In the genomic region with DNA sequence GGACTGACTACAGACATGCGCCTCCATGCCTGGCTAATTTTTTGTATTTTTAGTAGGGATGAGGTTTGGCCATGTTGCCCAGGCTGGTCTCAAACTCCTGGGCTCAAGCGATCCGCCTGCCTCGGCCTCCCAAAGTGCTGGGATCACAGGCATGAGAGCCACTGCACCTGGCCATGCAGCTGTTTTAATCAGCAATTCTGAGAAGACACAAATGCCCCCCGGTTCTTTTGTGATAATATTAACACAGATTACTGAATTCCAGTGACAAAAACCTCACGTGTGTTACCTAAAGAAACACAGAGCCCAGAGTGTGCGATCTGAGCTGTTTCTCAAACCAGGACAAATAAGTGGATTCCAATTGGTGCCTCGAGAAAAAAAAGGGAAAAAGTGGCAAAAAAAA, we compare ENCODE assay signal across 16 cellular contexts.
"Had no signal": no experiment of that assay in that cellular context is flagged by ENCODE, and none has a peak within 500 bp of the region (broad histone marks: within the 10 kb centered on the region; RNA-seq: fewer than 3 reads in every experiment).

No MANE protein-coding gene starts in this region.

- ATAC-seq: activated naive CD8-positive, alpha-beta T cell treated with anti-CD3 and anti-CD28 coated beads, Interleukin-2, amount 50 U/mL, for 24 hours; activated T-helper 17 cell treated with anti-CD3 and anti-CD28 coated beads, Interleukin-2, amount 50 U/mL, for 72 hours; effector memory CD8-positive, alpha-beta T cell; stimulated activated naive CD8-positive, alpha-beta T cell treated with anti-CD3 and anti-CD28 coated beads, Interleukin-15, amount 100 ng/mL, for 72 hours had no signal

- FAIRE-seq: bronchial epithelial cell, small intestine had no signal

- H3K9me3 Mint-ChIP-seq: activated T-helper 17 cell treated with anti-CD3 and anti-CD28 coated beads, Interleukin-2, amount 50 U/mL, for 72 hours had no signal

- DNase-seq: activated CD4-positive, CD25-positive, alpha-beta regulatory T cell treated with anti-CD3 and anti-CD28 coated beads, Interleukin-2, amount 50 U/mL, for 72 hours; activated naive CD4-positive, alpha-beta T cell treated with anti-CD3 and anti-CD28 coated beads for 36 hours; activated naive CD8-positive, alpha-beta T cell treated with anti-CD3 and anti-CD28 coated beads, Interleukin-2, amount 50 U/mL, for 24 hours; activated T-cell treated with anti-CD3 and anti-CD28 coated beads for 4 hours; aorta; dermis blood vessel endothelial cell; effector memory CD8-positive, alpha-beta T cell; foreskin melanocyte; head of caudate nucleus; nucleus accumbens; small intestine; stimulated activated naive CD8-positive, alpha-beta T cell treated with anti-CD3 and anti-CD28 coated beads, Interleukin-15, amount 100 ng/mL, for 72 hours; upper lobe of left lung had no signal

- H3K4me1 ChIP-seq: prostate gland, upper lobe of left lung had no signal

- H3K4me3 Mint-ChIP-seq: activated naive CD4-positive, alpha-beta T cell treated with anti-CD3 and anti-CD28 coated beads for 36 hours; activated naive CD8-positive, alpha-beta T cell treated with anti-CD3 and anti-CD28 coated beads, Interleukin-2, amount 50 U/mL, for 24 hours; activated T-helper 17 cell treated with anti-CD3 and anti-CD28 coated beads, Interleukin-2, amount 50 U/mL, for 72 hours; effector memory CD8-positive, alpha-beta T cell; stimulated activated naive CD8-positive, alpha-beta T cell treated with anti-CD3 and anti-CD28 coated beads, Interleukin-15, amount 100 ng/mL, for 72 hours had no signal

- H3K27ac Mint-ChIP-seq: activated naive CD4-positive, alpha-beta T cell treated with anti-CD3 and anti-CD28 coated beads for 36 hours; activated naive CD8-positive, alpha-beta T cell treated with anti-CD3 and anti-CD28 coated beads, Interleukin-2, amount 50 U/mL, for 24 hours; activated T-helper 17 cell treated with anti-CD3 and anti-CD28 coated beads, Interleukin-2, amount 50 U/mL, for 72 hours had no signal

- H3K4me3 ChIP-seq: prostate gland, upper lobe of left lung had no signal

- H3K9me3 ChIP-seq: prostate gland had no signal

- H3K27me3 ChIP-seq: upper lobe of left lung had no signal

- H3K27me3 Mint-ChIP-seq: activated naive CD8-positive, alpha-beta T cell treated with anti-CD3 and anti-CD28 coated beads, Interleukin-2, amount 50 U/mL, for 24 hours; activated T-helper 17 cell treated with anti-CD3 and anti-CD28 coated beads, Interleukin-2, amount 50 U/mL, for 72 hours; effector memory CD8-positive, alpha-beta T cell; stimulated activated naive CD8-positive, alpha-beta T cell treated with anti-CD3 and anti-CD28 coated beads, Interleukin-15, amount 100 ng/mL, for 72 hours had no signal

- H3K4me1 Mint-ChIP-seq: activated naive CD8-positive, alpha-beta T cell treated with anti-CD3 and anti-CD28 coated beads, Interleukin-2, amount 50 U/mL, for 24 hours; activated T-helper 17 cell treated with anti-CD3 and anti-CD28 coated beads, Interleukin-2, amount 50 U/mL, for 72 hours; stimulated activated naive CD8-positive, alpha-beta T cell treated with anti-CD3 and anti-CD28 coated beads, Interleukin-15, amount 100 ng/mL, for 72 hours had no signal
